8 cellular contexts compared by ENCODE assay signal in the genomic region with DNA sequence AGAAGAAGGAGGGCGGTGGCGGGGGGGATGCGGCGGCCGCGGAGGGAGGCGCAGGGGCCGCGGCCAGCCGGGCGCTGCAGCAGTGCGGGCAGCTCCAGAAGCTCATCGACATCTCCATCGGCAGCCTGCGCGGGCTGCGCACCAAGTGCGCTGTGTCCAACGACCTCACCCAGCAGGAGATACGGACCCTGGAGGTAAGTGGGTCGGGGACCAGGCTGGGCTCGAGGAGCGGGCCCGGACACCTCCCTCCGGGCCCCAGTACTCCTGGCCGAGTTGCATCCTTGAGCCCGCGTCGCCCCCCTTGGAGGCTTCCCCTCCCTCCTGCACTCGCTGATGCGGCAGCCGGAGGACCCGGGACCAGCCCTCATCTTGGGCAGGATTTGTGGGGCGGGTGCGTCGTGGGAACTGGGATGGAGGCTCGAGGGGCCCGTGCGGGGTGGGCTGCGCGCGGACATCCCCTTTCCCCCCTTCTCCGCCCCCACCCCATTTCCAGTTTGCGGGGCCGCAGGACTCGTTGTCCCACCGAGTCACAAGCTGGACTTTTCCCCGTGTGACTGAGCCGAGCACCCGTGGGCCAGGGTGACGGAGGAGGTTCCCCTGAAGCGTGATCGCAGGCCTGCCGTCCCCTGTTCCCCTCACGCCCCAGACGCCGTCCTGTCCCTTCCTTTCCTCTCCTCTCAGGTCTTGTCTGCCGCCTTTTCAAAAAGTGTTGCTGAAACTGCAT. TPM values are rescaled to one million over a fixed set of nuclear protein-coding genes. Genes with fewer than 3 reads are reported as not detected.
DNase-seq lines count a peak whose midpoint lies in the region; ATAC-seq and TF ChIP-seq lines count a peak whose summit lies in the region.

No MANE protein-coding gene starts in this region.

- H3K27ac ChIP-seq in psoas muscle: peak overlapping the region; percentile 74

- H3K36me3 ChIP-seq in psoas muscle (ENCODE audit: insufficient read depth in 1 of 2, low read depth in 1 of 2): no peaks in the 10 kb centered on the region

- no peaks in the 10 kb centered on the region for H3K9me3 ChIP-seq in psoas muscle

- intact Hi-C loops in psoas muscle (cut with DNase I): loop anchor here (5.0 to 10.0 kb wide), 6 partner anchors 35 to 888 kb away; partner anchors contain the start of gene WSB1 (in 1 of the 2)

- H3K4me3 ChIP-seq in WI38 (ENCODE audit: low read depth, low read length) (peak overlapping the region; percentile 68), psoas muscle (peak overlapping the region; percentile 87)

- DNase-seq in activated effector memory CD4-positive, alpha-beta T cell treated with anti-CD3 and anti-CD28 coated beads, Interleukin-2, amount 50 U/mL, for 16 hours: peak; percentile 70
- DNase-seq in activated effector memory CD4-positive, alpha-beta T cell treated with Interleukin-2 at 50 U/mL for 16 hours: no peak
- DNase-seq in glomerular visceral epithelial cell (ENCODE audit: extremely low spot score) (peak; percentile 36), psoas muscle (peak; percentile 44 to 56), OCI-M1 (lab: John Stamatoyannopoulos, UW) (no peak), SHP77 (lab: John Stamatoyannopoulos, UW) (no peak)
- DNase-seq in NK-92 treated with Interleukin-12 subunit alpha and Interleukin-12 subunit beta, amount 100 ng/mL, for 24 hours (lab: John Stamatoyannopoulos, UW): no peak

- H3K27me3 ChIP-seq in psoas muscle (ENCODE audit: insufficient read depth in 3 of 3, low read length in 2 of 3): no peaks in the 10 kb centered on the region

- ATAC-seq in psoas muscle: no peak

- 3 to 8% (median 6%) methylated on average over 36 to 58 of the region's 58 CpGs for WGBS in psoas muscle, 3 donors

- peaks cover 7% of the 10 kb centered on the region for H3K4me1 ChIP-seq in psoas muscle

- no peak for TF ChIP-seq CTCF in WI38 (IDR thresholded peaks at IDR 0.05; ENCODE audit: low read depth, low read length)
- no peak for TF ChIP-seq CTCF in psoas muscle (IDR thresholded peaks at IDR 0.05)

RNA-seq across cellular contexts. Expression of gene KSR1, which starts 0.6 kb away (rescaled TPM):
- total RNA-seq in psoas muscle: 10 to 100 TPM; 46.5 to 93.0 (median 70.7) TPM
- 10 to 100 TPM in 2 of 3 donors, 1 to 10 TPM in 1; 7.8 to 14.5 (median 12.9) TPM for polyA plus RNA-seq in psoas muscle

Comparison
In these comparisons a context has a peak if more than half of its experiments do, and no peak if none do; other contexts are left out.
1. DNase-seq: peak in activated effector memory CD4-positive, alpha-beta T cell treated with anti-CD3 and anti-CD28 coated beads, Interleukin-2, amount 50 U/mL, for 16 hours (single experiment), glomerular visceral epithelial cell (single experiment) and psoas muscle (2 of 2); none in activated effector memory CD4-positive, alpha-beta T cell treated with Interleukin-2 at 50 U/mL for 16 hours (single experiment), OCI-M1 (single experiment), SHP77 (0 of 2) and NK-92 treated with Interleukin-12 subunit alpha and Interleukin-12 subunit beta, amount 100 ng/mL, for 24 hours (single experiment).